17 cellular contexts compared by ENCODE assay signal in genomic region chr16:35750701-35751104, GRCh38.
DNase-seq lines count a peak whose midpoint lies in the region; TF ChIP-seq lines count a peak whose summit lies in the region.
"Had no signal": no experiment of that assay in that cellular context is flagged by ENCODE, and none has a peak within 500 bp of the region (broad histone marks: within the 10 kb centered on the region; RNA-seq: fewer than 3 reads in every experiment).

No MANE protein-coding gene starts in this region.

- no peaks in the 10 kb centered on the region for H3K4me1 Mint-ChIP-seq in osteocyte (ENCODE audit: unreplicated experiment)
- no peaks in the 10 kb centered on the region for H3K4me1 Mint-ChIP-seq in endothelial cell (ENCODE audit: unreplicated experiment)
- H3K4me1 Mint-ChIP-seq: CD4-positive, alpha-beta memory T cell; GM23338 had no signal

- H3K27me3 Mint-ChIP-seq in osteocyte (ENCODE audit: unreplicated experiment) (no peaks in the 10 kb centered on the region), endothelial cell (ENCODE audit: unreplicated experiment) (peaks cover 7% of the 10 kb centered on the region)
- H3K27me3 Mint-ChIP-seq: CD4-positive, alpha-beta memory T cell had no signal

- BruUV-seq in PC-9 (replicated peaks; lab: Mats Ljungman, UMichigan) = no TSS peak

- no peak overlapping the region for H3K4me3 ChIP-seq in esophagus muscularis mucosa
- no peak overlapping the region for H3K4me3 ChIP-seq in PC-9
- H3K4me3 ChIP-seq: GM12878, GM23338, HAP-1 had no signal

- H3K4me1 ChIP-seq in esophagus muscularis mucosa (no peaks in the 10 kb centered on the region), PC-9 (replicated peaks; ENCODE audit: insufficient read depth) (peaks cover 4% of the 10 kb centered on the region)
- H3K4me1 ChIP-seq: HAP-1 had no signal

- CTCF ChIA-PET in GM10248 (lab: Yijun Ruan, JAX) = no interaction called here
- CTCF ChIA-PET in PC-9 (lab: Charles Lee) = no interaction called here

- H3K27ac ChIP-seq in esophagus muscularis mucosa (replicated peaks in 1 of 4) (no peak overlapping the region), PC-9 (no peak overlapping the region)

- no peak overlapping the region for H3K27ac Mint-ChIP-seq in osteocyte (ENCODE audit: unreplicated experiment)
- no peak overlapping the region for H3K27ac Mint-ChIP-seq in endothelial cell (ENCODE audit: unreplicated experiment)
- H3K27ac Mint-ChIP-seq: CD4-positive, alpha-beta memory T cell; GM23338; HFFc6 had no signal

- DNase-seq in GM10248 (ENCODE audit: extremely low spot score) (peak; percentile 9), GM13976 (ENCODE audit: low spot score) (peak; percentile 29), esophagus muscularis mucosa (ENCODE audit: extremely low spot score) (peak; percentile 89), osteocyte (ENCODE audit: extremely low spot score, unreplicated experiment) (peak; percentile 84), endothelial cell (ENCODE audit: low spot score) (no peak), PC-9 (no peak), NCI-H1092 treated with DMSO at 0.1 percent for 48 hours (lab: John Stamatoyannopoulos, UW) (no peak)
- DNase-seq: C1 segment of cervical spinal cord; Calu3; CD4-positive, alpha-beta memory T cell; COR-L47; DMS53; DMS79 treated with DMSO at 0.1 percent for 48 hours; HFFc6 had no signal

- H3F3A ChIP-seq in PC-9 (ENCODE audit: insufficient read depth, low read depth) = 0 out of 2 replicates have a peak, but pooled peaks cover 2% of the 10 kb centered on the region

- TF ChIP-seq EP300 in esophagus muscularis mucosa (IDR thresholded peaks at IDR 0.05) = no peak

- no peak for TF ChIP-seq CTCF in GM10248 (IDR thresholded peaks at IDR 0.05; ENCODE audit: control extremely low read depth, extremely low read depth, low read depth, missing control alignments)
- TF ChIP-seq CTCF in GM13976 (IDR thresholded peaks at IDR 0.05; ENCODE audit: borderline replicate concordance, control extremely low read depth, extremely low read depth, insufficient read depth, missing control alignments) = no peak
- no peak for TF ChIP-seq CTCF in esophagus muscularis mucosa (IDR thresholded peaks at IDR 0.05)
- TF ChIP-seq CTCF in osteocyte (IDR thresholded peaks at IDR 0.05) = no peak
- no peak for TF ChIP-seq CTCF in endothelial cell (IDR thresholded peaks at IDR 0.05; ENCODE audit: unreplicated experiment)
- TF ChIP-seq CTCF in PC-9 (conservative IDR thresholded peaks at IDR 0.05) = no peak

- H3K9me2 ChIP-seq in PC-9 (ENCODE audit: insufficient read depth) = no peaks in the 10 kb centered on the region

- H3K79me2 ChIP-seq in PC-9 (ENCODE audit: low read depth) = no peaks in the 10 kb centered on the region

- no peaks in the 10 kb centered on the region for H4K20me1 ChIP-seq in PC-9 (ENCODE audit: insufficient read depth)

- H3K36me3 ChIP-seq in esophagus muscularis mucosa = no peaks in the 10 kb centered on the region
- no peaks in the 10 kb centered on the region for H3K36me3 ChIP-seq in PC-9 (ENCODE audit: low read depth)
- H3K36me3 ChIP-seq: HAP-1 had no signal

- no peak overlapping the region for H3K4me2 ChIP-seq in PC-9
- H3K4me2 ChIP-seq: GM23338 had no signal

- POLR2A ChIA-PET in GM10248 (lab: Yijun Ruan, JAX) (no interaction called here), PC-9 (lab: Charles Lee; ENCODE audit: unreplicated experiment) (no interaction called here)

- in situ Hi-C loops in GM13976 (cut with MboI; ENCODE audit: low sequenced_read_pairs, unreplicated experiment) = no loop called here

- H3K9me3 ChIP-seq in esophagus muscularis mucosa (peaks cover 0 to 37% (median 12%) of the 10 kb centered on the region in 4 donors), PC-9 (ENCODE audit: insufficient read depth, low read depth) (no peaks in the 10 kb centered on the region)
- H3K9me3 ChIP-seq: HAP-1 had no signal

- H2AFZ ChIP-seq in PC-9 = no peak overlapping the region
- H2AFZ ChIP-seq: GM23338 had no signal

- H3K9me3 Mint-ChIP-seq in osteocyte (ENCODE audit: unreplicated experiment) (peaks cover 17% of the 10 kb centered on the region), endothelial cell (ENCODE audit: unreplicated experiment) (peaks cover 18% of the 10 kb centered on the region)

- whole genome bisulfite sequencing in esophagus muscularis mucosa = 92% methylated on average over 13 of the region's 13 CpGs

- intact Hi-C loops in esophagus muscularis mucosa (cut with DNase I) (no loop called here), PC-9 (cut with micrococcal nuclease; ENCODE audit: unreplicated experiment) (no loop called here)

- H3K4me3 Mint-ChIP-seq in osteocyte (ENCODE audit: unreplicated experiment) = no peak overlapping the region
- no peak overlapping the region for H3K4me3 Mint-ChIP-seq in endothelial cell (ENCODE audit: unreplicated experiment)
- H3K4me3 Mint-ChIP-seq: CD4-positive, alpha-beta memory T cell; GM23338; HFFc6 had no signal

- H3K27me3 ChIP-seq in esophagus muscularis mucosa (no peaks in the 10 kb centered on the region), PC-9 (ENCODE audit: insufficient read depth, low read depth) (no peaks in the 10 kb centered on the region)

- H3K36me3 Mint-ChIP-seq in osteocyte (ENCODE audit: unreplicated experiment) (no peaks in the 10 kb centered on the region), endothelial cell (ENCODE audit: low read depth, unreplicated experiment) (peaks cover 5% of the 10 kb centered on the region)
- H3K36me3 Mint-ChIP-seq: CD4-positive, alpha-beta memory T cell had no signal

- TF ChIP-seq POLR2A in esophagus muscularis mucosa (IDR thresholded peaks at IDR 0.05; ENCODE audit: low read depth) = no peak

Comparison
In these comparisons a context has a peak if more than half of its experiments do, and no peak if none do; other contexts are left out.
1. DNase-seq: peak in GM10248 (single experiment), GM13976 (single experiment), esophagus muscularis mucosa (single experiment) and osteocyte (single experiment); none in endothelial cell (single experiment), PC-9 (0 of 2) and NCI-H1092 treated with DMSO at 0.1 percent for 48 hours (single experiment).